In the genomic region with DNA sequence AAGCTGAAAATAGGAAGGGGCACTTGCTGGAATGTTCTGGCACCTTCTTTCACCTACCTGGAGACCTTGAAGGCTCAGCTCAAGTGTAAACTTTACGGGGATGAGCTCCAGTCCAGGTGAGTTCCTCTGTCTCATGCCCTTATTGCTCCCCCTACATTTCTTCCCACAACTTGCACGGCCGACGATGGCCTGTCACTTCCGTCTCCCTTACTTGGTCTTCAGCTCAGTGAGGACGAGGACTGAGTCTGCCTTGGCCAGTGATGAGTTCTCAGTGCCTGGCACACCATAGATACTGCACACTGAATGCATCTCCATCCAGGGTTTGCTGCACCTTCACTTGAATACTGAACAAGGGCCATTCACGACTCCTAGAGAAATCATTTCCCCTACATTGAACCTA, we compare ENCODE assay signal across 26 cellular contexts. TPM values are rescaled to one million over a fixed set of nuclear protein-coding genes. Genes with fewer than 3 reads are reported as not detected.
"Had no signal": no experiment of that assay in that cellular context is flagged by ENCODE, and none has a peak within 500 bp of the region (broad histone marks: within the 10 kb centered on the region; RNA-seq: fewer than 3 reads in every experiment).

No MANE protein-coding gene starts in this region.

- H3K27me3 ChIP-seq: dorsolateral prefrontal cortex, gastrocnemius medialis, heart left ventricle, hepatocyte, sigmoid colon, tibial nerve, upper lobe of left lung, uterus had no signal

- H3K4me1 ChIP-seq: gastrocnemius medialis, lower lobe of right lung, parathyroid adenoma, sigmoid colon, uterus had no signal

- H2AFZ ChIP-seq: hepatocyte, parathyroid adenoma had no signal

- H3K4me3 ChIP-seq: dorsolateral prefrontal cortex, gastrocnemius medialis, heart left ventricle, hepatocyte, left ventricle myocardium inferior, lower lobe of right lung, sigmoid colon, thoracic aorta, tibial nerve, upper lobe of left lung, uterus had no signal

- H3K27ac ChIP-seq: dorsolateral prefrontal cortex, epithelial cell of prostate, gastrocnemius medialis, heart left ventricle, hepatocyte, left ventricle myocardium inferior, lower lobe of right lung, parathyroid adenoma, sigmoid colon, thoracic aorta, upper lobe of left lung, uterus had no signal

- H3K9me3 ChIP-seq: gastrocnemius medialis, heart left ventricle, left ventricle myocardium inferior, lower lobe of right lung, sigmoid colon, thoracic aorta, tibial nerve, upper lobe of left lung, uterus had no signal

- H3K4me3 Mint-ChIP-seq: natural killer cell treated with Interleukin-12 subunit alpha and Interleukin-12 subunit beta and Interleukin-15 and Interleukin-18, amount 100 ng/mL, for 72 hours; neural crest cell; stimulated activated memory B cell treated with anti-CD40 and anti-IgM and Interleukin-4, amounts not matched to agents 10 μg/mL and 1 μg/mL and 100 μg/mL, for 72 hours had no signal

- H3K4me2 ChIP-seq: hepatocyte had no signal

- H3K9me3 Mint-ChIP-seq: natural killer cell treated with Interleukin-12 subunit alpha and Interleukin-12 subunit beta and Interleukin-15 and Interleukin-18, amount 100 ng/mL, for 72 hours; neural crest cell; stimulated activated memory B cell treated with anti-CD40 and anti-IgM and Interleukin-4, amounts not matched to agents 10 μg/mL and 1 μg/mL and 100 μg/mL, for 72 hours had no signal

- H3K79me2 ChIP-seq: hepatocyte, parathyroid adenoma had no signal

- H3K36me3 ChIP-seq: gastrocnemius medialis, thoracic aorta, tibial nerve, uterus had no signal

- H3K9ac ChIP-seq: parathyroid adenoma had no signal

- H3K4me1 Mint-ChIP-seq: neural crest cell had no signal

- H3K27ac Mint-ChIP-seq: natural killer cell treated with Interleukin-12 subunit alpha and Interleukin-12 subunit beta and Interleukin-15 and Interleukin-18, amount 100 ng/mL, for 72 hours; progenitor cell of endocrine pancreas; stimulated activated memory B cell treated with anti-CD40 and anti-IgM and Interleukin-4, amounts not matched to agents 10 μg/mL and 1 μg/mL and 100 μg/mL, for 72 hours had no signal

- H3K36me3 Mint-ChIP-seq: natural killer cell treated with Interleukin-12 subunit alpha and Interleukin-12 subunit beta and Interleukin-15 and Interleukin-18, amount 100 ng/mL, for 72 hours; stimulated activated memory B cell treated with anti-CD40 and anti-IgM and Interleukin-4, amounts not matched to agents 10 μg/mL and 1 μg/mL and 100 μg/mL, for 72 hours had no signal

- ATAC-seq: esophagus mucosa; gastrocnemius medialis; heart left ventricle; left colon; lower lobe of right lung; natural killer cell treated with Interleukin-12 subunit alpha and Interleukin-12 subunit beta and Interleukin-15 and Interleukin-18, amount 100 ng/mL, for 72 hours; stimulated activated memory B cell treated with anti-CD40 and anti-IgM and Interleukin-4, amounts not matched to agents 10 μg/mL and 1 μg/mL and 100 μg/mL, for 72 hours; stimulated activated naive CD8-positive, alpha-beta T cell treated with anti-CD3 and anti-CD28 coated beads, Interleukin-15, Interleukin-2, amounts not matched to agents 100 U/mL and 50 U/mL, for 24 hours had no signal

- DNase-seq: cerebellar nuclear complex; dorsolateral prefrontal cortex; effector CD4-positive, alpha-beta T cell; foreskin fibroblast; gastrocnemius medialis; heart left ventricle; left ventricle myocardium inferior; lower lobe of right lung; sigmoid colon; stimulated activated CD4-positive, alpha-beta T cell treated with anti-CD3 and anti-CD28 coated beads, Interleukin-2, amount 100 ng/mL, for 24 hours; stimulated activated CD4-positive, alpha-beta T cell treated with anti-CD3 and anti-CD28 coated beads, Interleukin-4, amount 100 ng/mL, for 24 hours; stimulated activated naive CD8-positive, alpha-beta T cell treated with anti-CD3 and anti-CD28 coated beads, Interleukin-15, Interleukin-2, amounts not matched to agents 100 U/mL and 50 U/mL, for 24 hours; substantia nigra; upper lobe of left lung; uterus had no signal

RNA-seq across cellular contexts. Expression of gene ADGRD1, which starts 21.4 kb away (rescaled TPM):
- total RNA-seq: natural killer cell treated with Interleukin-12 subunit alpha and Interleukin-12 subunit beta and Interleukin-15 and Interleukin-18, amount 100 ng/mL, for 72 hours had no signal
